8 cellular contexts compared by ENCODE assay signal in the genomic region with DNA sequence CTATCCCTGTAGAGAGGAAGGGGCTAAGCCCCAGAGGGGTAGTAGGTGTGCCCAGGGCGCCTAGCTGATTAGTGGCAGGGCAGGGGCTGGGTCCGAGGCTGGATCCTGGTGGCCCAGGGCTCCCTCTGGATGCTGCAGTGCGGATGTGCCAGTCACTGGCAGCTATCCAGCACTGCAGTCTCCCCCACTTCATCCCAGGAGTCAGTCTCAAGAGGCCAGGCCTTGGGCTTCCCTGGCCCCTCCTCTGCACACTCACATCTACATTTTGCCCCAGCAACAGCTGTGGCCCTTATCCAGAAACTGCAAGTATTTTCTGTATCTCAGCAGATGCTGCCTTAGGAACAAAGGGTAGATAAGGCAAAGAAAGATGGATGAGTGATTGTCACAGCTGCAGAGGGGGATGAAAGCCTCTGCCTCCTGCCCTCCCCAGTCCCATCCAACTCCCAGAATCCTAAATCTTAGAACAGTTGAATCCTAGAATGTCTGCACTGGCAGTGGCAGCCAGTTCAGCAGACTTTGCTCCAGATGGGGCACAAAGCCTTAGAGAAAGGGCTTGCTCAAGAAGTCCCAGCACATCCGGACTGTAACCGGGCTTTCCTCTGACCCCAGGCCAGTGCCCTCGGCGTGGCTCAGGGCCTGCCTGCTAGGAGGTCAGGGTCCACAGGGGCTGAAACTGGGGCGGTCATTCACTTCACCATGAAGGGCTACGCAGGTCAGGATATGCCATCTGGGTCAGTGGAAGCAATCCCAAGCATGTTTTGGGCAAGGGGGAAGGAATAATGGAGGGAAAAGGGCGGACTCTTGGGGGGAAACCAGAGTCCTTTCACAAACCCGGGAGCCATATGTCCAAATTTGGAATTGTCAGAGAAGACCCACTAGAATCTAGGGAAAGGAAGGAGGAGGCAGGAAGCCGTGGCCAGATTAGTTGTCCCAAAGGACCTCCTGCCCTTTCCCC. TPM values are rescaled to one million over a fixed set of nuclear protein-coding genes. Genes with fewer than 3 reads are reported as not detected.
DNase-seq lines count a peak whose midpoint lies in the region; ATAC-seq and TF ChIP-seq lines count a peak whose summit lies in the region.

No MANE protein-coding gene starts in this region.

- H3K36me3 Mint-ChIP-seq in MCF 10A (ENCODE audit: insufficient read depth, unreplicated experiment), result no peaks in the 10 kb centered on the region
- peaks cover 5% of the 10 kb centered on the region for H3K36me3 Mint-ChIP-seq in endothelial cell (ENCODE audit: low read depth, unreplicated experiment)
- H3K36me3 Mint-ChIP-seq in naive thymus-derived CD8-positive, alpha-beta T cell, result peaks cover 0 to 17% (median 7%) of the 10 kb centered on the region in 3 donors

- POLR2A ChIA-PET in MCF 10A (lab: Yijun Ruan, JAX), result interaction anchor here (0.5 kb wide), 1 partner anchor 365 kb away, joined by 4 read pairs; no protein-coding TSS in a partner anchor
- POLR2A ChIA-PET in naive thymus-derived CD8-positive, alpha-beta T cell (lab: Charles Lee), result interaction anchor here (0.6 to 12.2 kb wide), 15 partner anchors 8 to 79 kb away, joined by 3 to 185 read pairs (median 6); a partner anchor contains a TSS

- TF ChIP-seq CTCF in MCF 10A (IDR thresholded peaks at IDR 0.05; ENCODE audit: unreplicated experiment), result no peak
- TF ChIP-seq CTCF in endothelial cell (IDR thresholded peaks at IDR 0.05; ENCODE audit: unreplicated experiment), result no peak

- H3K4me1 Mint-ChIP-seq in MCF 10A (ENCODE audit: insufficient read depth, unreplicated experiment) (peaks cover 9% of the 10 kb centered on the region), endothelial cell (ENCODE audit: unreplicated experiment) (peaks cover 42% of the 10 kb centered on the region)
- H3K4me1 Mint-ChIP-seq in naive thymus-derived CD8-positive, alpha-beta T cell, result peaks cover 49 to 80% (median 70%) of the 10 kb centered on the region in 4 donors

- intact Hi-C loops in MCF 10A (cut with micrococcal nuclease), result no loop called here

- H3K9me3 Mint-ChIP-seq in MCF 10A (ENCODE audit: unreplicated experiment) (no peaks in the 10 kb centered on the region), endothelial cell (ENCODE audit: unreplicated experiment) (no peaks in the 10 kb centered on the region)
- no peaks in the 10 kb centered on the region for H3K9me3 Mint-ChIP-seq in naive thymus-derived CD8-positive, alpha-beta T cell

- H3K27me3 Mint-ChIP-seq in MCF 10A (ENCODE audit: insufficient read depth, unreplicated experiment) (peaks cover 34% of the 10 kb centered on the region), endothelial cell (ENCODE audit: unreplicated experiment) (peaks cover 2% of the 10 kb centered on the region)
- H3K27me3 Mint-ChIP-seq in naive thymus-derived CD8-positive, alpha-beta T cell, result no peaks in the 10 kb centered on the region

- peak; percentile 36 to 46 for DNase-seq in T47D (ENCODE audit: low read depth in 1 of 2, low spot score in 1 of 2)
- no peak for DNase-seq in MCF 10A (ENCODE audit: unreplicated experiment)
- peak; percentile 16 for DNase-seq in endothelial cell (ENCODE audit: low spot score)
- peak in 2 of 10 donors; percentile 29 to 37 for DNase-seq in naive thymus-derived CD8-positive, alpha-beta T cell
- no peak for DNase-seq in SHP77 treated with DMSO at 0.1 percent for 48 hours (lab: John Stamatoyannopoulos, UW)

- CTCF ChIA-PET in MCF 10A (lab: Yijun Ruan, JAX), result interaction anchor here (0.6 to 1.7 kb wide), 5 partner anchors 9 to 155 kb away, joined by 3 to 11 read pairs (median 4); no protein-coding TSS in a partner anchor

- ATAC-seq in HG03097 (IDR thresholded peaks at IDR 0.05; ENCODE audit: low FRiP score, unreplicated experiment) (peak; percentile 4), SK-N-SH treated with all-trans-retinoic acid at 6 μM for 48 hours (peak; percentile 48), HG03457 (IDR thresholded peaks at IDR 0.05; ENCODE audit: unreplicated experiment) (no peak)
- ATAC-seq in naive thymus-derived CD8-positive, alpha-beta T cell, result peak; percentile 12 to 24

- no peak overlapping the region for H3K27ac Mint-ChIP-seq in MCF 10A (ENCODE audit: low read depth, unreplicated experiment)
- peak overlapping the region; percentile 70 for H3K27ac Mint-ChIP-seq in endothelial cell (ENCODE audit: unreplicated experiment)
- peak overlapping the region; percentile 94 to 99 (median 96) for H3K27ac Mint-ChIP-seq in naive thymus-derived CD8-positive, alpha-beta T cell

- H3K4me3 Mint-ChIP-seq in MCF 10A (ENCODE audit: unreplicated experiment), result no peak overlapping the region
- H3K4me3 Mint-ChIP-seq in endothelial cell (ENCODE audit: unreplicated experiment), result peak overlapping the region; percentile 93
- peak overlapping the region; percentile 93 to 99 (median 95) for H3K4me3 Mint-ChIP-seq in naive thymus-derived CD8-positive, alpha-beta T cell

- in situ Hi-C loops in T47D (cut with HindIII; ENCODE audit: low pct_unique_long_range_greater_than_20kb, low sequenced_read_pairs), result no loop called here

- no TSS peak for BruUV-seq in MCF 10A (replicated peaks; lab: Mats Ljungman, UMichigan)

TF ChIP-seq in SK-N-SH treated with all-trans-retinoic acid at 6 μM for 48 hours, 23 proteins besides CTCF, POLR2A, EP300 and RAD21 (continues in another document):
- TF ChIP-seq ZNF8 (CRISPR knock-in tag; IDR thresholded peaks at IDR 0.05) (no peak), BACH2 (CRISPR knock-in tag; IDR thresholded peaks at IDR 0.05; ENCODE audit: borderline replicate concordance) (no peak), ISL1 (CRISPR knock-in tag; IDR thresholded peaks at IDR 0.05) (no peak), TCF4 (CRISPR knock-in tag; IDR thresholded peaks at IDR 0.05; ENCODE audit: borderline replicate concordance) (no peak), ESRRG (CRISPR knock-in tag; IDR thresholded peaks at IDR 0.05) (no peak), OSR1 (CRISPR knock-in tag; IDR thresholded peaks at IDR 0.05) (no peak), ZC3H10 (CRISPR knock-in tag; IDR thresholded peaks at IDR 0.05) (no peak), PPARA (CRISPR knock-in tag; IDR thresholded peaks at IDR 0.05; ENCODE audit: borderline replicate concordance) (no peak), SNAI2 (CRISPR knock-in tag; IDR thresholded peaks at IDR 0.05) (no peak), RARB (CRISPR knock-in tag; IDR thresholded peaks at IDR 0.05) (no peak), TOX (CRISPR knock-in tag; IDR thresholded peaks at IDR 0.05; ENCODE audit: borderline replicate concordance) (no peak)
- TF ChIP-seq, protein P1, sequence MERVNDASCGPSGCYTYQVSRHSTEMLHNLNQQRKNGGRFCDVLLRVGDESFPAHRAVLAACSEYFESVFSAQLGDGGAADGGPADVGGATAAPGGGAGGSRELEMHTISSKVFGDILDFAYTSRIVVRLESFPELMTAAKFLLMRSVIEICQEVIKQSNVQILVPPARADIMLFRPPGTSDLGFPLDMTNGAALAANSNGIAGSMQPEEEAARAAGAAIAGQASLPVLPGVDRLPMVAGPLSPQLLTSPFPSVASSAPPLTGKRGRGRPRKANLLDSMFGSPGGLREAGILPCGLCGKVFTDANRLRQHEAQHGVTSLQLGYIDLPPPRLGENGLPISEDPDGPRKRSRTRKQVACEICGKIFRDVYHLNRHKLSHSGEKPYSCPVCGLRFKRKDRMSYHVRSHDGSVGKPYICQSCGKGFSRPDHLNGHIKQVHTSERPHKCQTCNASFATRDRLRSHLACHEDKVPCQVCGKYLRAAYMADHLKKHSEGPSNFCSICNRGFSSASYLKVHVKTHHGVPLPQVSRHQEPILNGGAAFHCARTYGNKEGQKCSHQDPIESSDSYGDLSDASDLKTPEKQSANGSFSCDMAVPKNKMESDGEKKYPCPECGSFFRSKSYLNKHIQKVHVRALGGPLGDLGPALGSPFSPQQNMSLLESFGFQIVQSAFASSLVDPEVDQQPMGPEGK (CRISPR knock-in tag; IDR thresholded peaks at IDR 0.05; ENCODE audit: borderline replicate concordance), result no peak
- TF ChIP-seq, protein P2, sequence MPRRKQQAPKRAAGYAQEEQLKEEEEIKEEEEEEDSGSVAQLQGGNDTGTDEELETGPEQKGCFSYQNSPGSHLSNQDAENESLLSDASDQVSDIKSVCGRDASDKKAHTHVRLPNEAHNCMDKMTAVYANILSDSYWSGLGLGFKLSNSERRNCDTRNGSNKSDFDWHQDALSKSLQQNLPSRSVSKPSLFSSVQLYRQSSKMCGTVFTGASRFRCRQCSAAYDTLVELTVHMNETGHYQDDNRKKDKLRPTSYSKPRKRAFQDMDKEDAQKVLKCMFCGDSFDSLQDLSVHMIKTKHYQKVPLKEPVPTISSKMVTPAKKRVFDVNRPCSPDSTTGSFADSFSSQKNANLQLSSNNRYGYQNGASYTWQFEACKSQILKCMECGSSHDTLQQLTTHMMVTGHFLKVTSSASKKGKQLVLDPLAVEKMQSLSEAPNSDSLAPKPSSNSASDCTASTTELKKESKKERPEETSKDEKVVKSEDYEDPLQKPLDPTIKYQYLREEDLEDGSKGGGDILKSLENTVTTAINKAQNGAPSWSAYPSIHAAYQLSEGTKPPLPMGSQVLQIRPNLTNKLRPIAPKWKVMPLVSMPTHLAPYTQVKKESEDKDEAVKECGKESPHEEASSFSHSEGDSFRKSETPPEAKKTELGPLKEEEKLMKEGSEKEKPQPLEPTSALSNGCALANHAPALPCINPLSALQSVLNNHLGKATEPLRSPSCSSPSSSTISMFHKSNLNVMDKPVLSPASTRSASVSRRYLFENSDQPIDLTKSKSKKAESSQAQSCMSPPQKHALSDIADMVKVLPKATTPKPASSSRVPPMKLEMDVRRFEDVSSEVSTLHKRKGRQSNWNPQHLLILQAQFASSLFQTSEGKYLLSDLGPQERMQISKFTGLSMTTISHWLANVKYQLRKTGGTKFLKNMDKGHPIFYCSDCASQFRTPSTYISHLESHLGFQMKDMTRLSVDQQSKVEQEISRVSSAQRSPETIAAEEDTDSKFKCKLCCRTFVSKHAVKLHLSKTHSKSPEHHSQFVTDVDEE (CRISPR knock-in tag; IDR thresholded peaks at IDR 0.05), result no peak
- TF ChIP-seq, protein P3, sequence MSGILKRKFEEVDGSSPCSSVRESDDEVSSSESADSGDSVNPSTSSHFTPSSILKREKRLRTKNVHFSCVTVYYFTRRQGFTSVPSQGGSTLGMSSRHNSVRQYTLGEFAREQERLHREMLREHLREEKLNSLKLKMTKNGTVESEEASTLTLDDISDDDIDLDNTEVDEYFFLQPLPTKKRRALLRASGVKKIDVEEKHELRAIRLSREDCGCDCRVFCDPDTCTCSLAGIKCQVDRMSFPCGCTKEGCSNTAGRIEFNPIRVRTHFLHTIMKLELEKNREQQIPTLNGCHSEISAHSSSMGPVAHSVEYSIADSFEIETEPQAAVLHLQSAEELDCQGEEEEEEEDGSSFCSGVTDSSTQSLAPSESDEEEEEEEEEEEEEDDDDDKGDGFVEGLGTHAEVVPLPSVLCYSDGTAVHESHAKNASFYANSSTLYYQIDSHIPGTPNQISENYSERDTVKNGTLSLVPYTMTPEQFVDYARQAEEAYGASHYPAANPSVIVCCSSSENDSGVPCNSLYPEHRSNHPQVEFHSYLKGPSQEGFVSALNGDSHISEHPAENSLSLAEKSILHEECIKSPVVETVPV (CRISPR knock-in tag; IDR thresholded peaks at IDR 0.05), result no peak

RNA-seq across cellular contexts. Expression of a gene that starts 1.5 kb away (rescaled TPM):
- total RNA-seq in MCF 10A (2022), result 2.6 TPM in 2 replicates
- total RNA-seq in endothelial cell (ENCODE audit: unreplicated experiment), result 224 TPM
- 100 to 1,000 TPM; 334 to 359 TPM for total RNA-seq in naive thymus-derived CD8-positive, alpha-beta T cell
- 100 to 1,000 TPM; 242 to 318 (median 254) TPM for polyA plus RNA-seq in naive thymus-derived CD8-positive, alpha-beta T cell

Comparison
In these comparisons a context has a peak if more than half of its experiments do, and no peak if none do; other contexts are left out.
1. DNase-seq: peak in T47D (2 of 2) and endothelial cell (single experiment); none in MCF 10A (single experiment) and SHP77 treated with DMSO at 0.1 percent for 48 hours (single experiment).
2. RNA of a gene that starts 1.5 kb away (total RNA-seq): 334 to 359 TPM in naive thymus-derived CD8-positive, alpha-beta T cell and 224 TPM in endothelial cell (single experiment); 2.6 TPM in MCF 10A; every median in the first group is over 10 times any median in the second.